ENCODE assay signal across 8 cellular contexts in genomic region chr11:9600651-9601040, GRCh38. TPM values are rescaled to one million over a fixed set of nuclear protein-coding genes. Genes with fewer than 3 reads are reported as not detected.
A peak's percentile ranks its signal among the peaks of the same experiment; 100 is the strongest.
DNase-seq lines count a peak whose midpoint lies in the region; ATAC-seq, FAIRE-seq and TF ChIP-seq lines count a peak whose summit lies in the region.

No MANE protein-coding gene starts in this region.

- ATAC-seq in HG03378 (IDR thresholded peaks at IDR 0.05; ENCODE audit: unreplicated experiment): peak; percentile 52

- peaks cover 25% of the 10 kb centered on the region for H3K4me1 Mint-ChIP-seq in activated naive CD8-positive, alpha-beta T cell treated with anti-CD3 and anti-CD28 coated beads for 36 hours

- in situ Hi-C loops in G401 (cut with HindIII; ENCODE audit: low sequenced_read_pairs): no loop called here

- H3K27ac Mint-ChIP-seq in activated naive CD8-positive, alpha-beta T cell treated with anti-CD3 and anti-CD28 coated beads for 36 hours: peak overlapping the region; percentile 93

- H3K9me3 Mint-ChIP-seq in activated naive CD8-positive, alpha-beta T cell treated with anti-CD3 and anti-CD28 coated beads for 36 hours: no peaks in the 10 kb centered on the region

- TF ChIP-seq CTCF in AG10803 (conservative IDR thresholded peaks at IDR 0.05; ENCODE audit: low read length): no peak

- no peak overlapping the region for H3K4me3 ChIP-seq in AG10803 (ENCODE audit: low read length)

- peaks cover 5% of the 10 kb centered on the region for H3K27me3 Mint-ChIP-seq in activated naive CD8-positive, alpha-beta T cell treated with anti-CD3 and anti-CD28 coated beads for 36 hours

- H3K4me3 Mint-ChIP-seq in activated naive CD8-positive, alpha-beta T cell treated with anti-CD3 and anti-CD28 coated beads for 36 hours: peak overlapping the region; percentile 74

- DNase-seq in AG10803 (ENCODE audit: low read depth): peak; percentile 33
- no peak for DNase-seq in GM19239 (ENCODE audit: insufficient read length, low spot score)
- DNase-seq in activated naive CD8-positive, alpha-beta T cell treated with anti-CD3 and anti-CD28 coated beads for 36 hours: peak; percentile 44
- no peak for DNase-seq in NCI-H446 (lab: John Stamatoyannopoulos, UW)
- DNase-seq in NK-92 (lab: John Stamatoyannopoulos, UW; ENCODE audit: unreplicated experiment): no peak
- DNase-seq in G401 (ENCODE audit: low spot score): no peak
- DNase-seq in NOMO-1 (lab: John Stamatoyannopoulos, UW; ENCODE audit: unreplicated experiment in 2 of 2): no peak

- peaks cover 2% of the 10 kb centered on the region for H3K36me3 Mint-ChIP-seq in activated naive CD8-positive, alpha-beta T cell treated with anti-CD3 and anti-CD28 coated beads for 36 hours

- FAIRE-seq in GM19239 (lab: Jason Lieb, UNC): peak; percentile 89

RNA-seq across cellular contexts. Expression of gene WEE1, which starts 27.2 kb away (rescaled TPM):
- total RNA-seq in activated naive CD8-positive, alpha-beta T cell treated with anti-CD3 and anti-CD28 coated beads for 36 hours: 10 to 100 TPM; 46.8 to 47.5 TPM
- 65.9 and 90.7 TPM in 2 replicates for total RNA-seq in G401 (2014; rRNA removed; shearing (Covaris generic))

Comparison
In these comparisons a context has a peak if more than half of its experiments do, and no peak if none do; other contexts are left out.
1. DNase-seq: peak in AG10803 (single experiment) and activated naive CD8-positive, alpha-beta T cell treated with anti-CD3 and anti-CD28 coated beads for 36 hours (single experiment); none in GM19239 (single experiment), NCI-H446 (0 of 2), NK-92 (single experiment), G401 (single experiment) and NOMO-1 (0 of 2).